ENCODE assay signal across 8 cellular contexts in the genomic region with DNA sequence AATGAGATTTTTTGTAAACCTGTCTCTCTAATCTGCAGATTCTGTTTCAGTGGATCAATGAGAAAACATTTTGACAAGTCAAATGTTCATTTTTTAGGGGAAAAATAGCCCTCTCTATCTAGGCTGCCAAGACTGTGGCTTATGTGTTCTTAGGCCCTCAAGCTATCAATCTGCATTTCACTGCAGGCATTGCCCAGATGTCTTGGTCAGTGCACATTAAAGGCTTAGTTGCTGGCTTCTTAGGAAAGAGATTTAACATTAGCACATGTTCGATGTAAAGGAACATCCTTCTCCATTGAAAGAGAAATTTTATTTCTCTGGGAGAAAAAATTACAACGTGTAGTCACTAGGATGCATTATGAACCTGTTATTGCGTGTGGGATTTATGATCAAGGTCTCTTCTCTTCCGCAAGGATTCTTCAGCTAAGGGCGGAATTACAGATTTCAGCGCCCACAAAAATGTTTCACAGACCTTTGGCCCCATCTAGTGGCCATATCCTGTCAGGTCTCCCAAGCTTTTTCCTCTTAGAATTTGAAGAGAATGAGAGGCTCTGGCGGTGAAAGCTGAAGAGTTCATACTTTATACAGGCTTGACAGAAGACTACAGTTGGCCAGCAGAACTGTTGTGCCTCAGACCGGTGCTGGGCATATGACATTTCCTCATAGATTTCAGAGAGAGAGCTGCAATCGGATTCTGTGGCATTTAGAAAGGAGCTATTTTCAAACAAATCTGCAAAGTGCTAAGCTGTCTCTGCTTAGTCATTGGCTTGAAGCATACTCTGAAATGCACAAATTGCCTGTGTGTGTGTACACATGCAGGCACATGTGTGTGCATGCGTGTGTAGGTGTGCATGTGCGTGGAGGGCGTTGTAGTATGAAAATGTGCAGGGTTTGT.
A peak's percentile ranks its signal among the peaks of the same experiment; 100 is the strongest.
DNase-seq lines count a peak whose midpoint lies in the region; ATAC-seq lines count a peak whose summit lies in the region.

No MANE protein-coding gene starts in this region.

- no peak overlapping the region for H3K18ac ChIP-seq in mesenchymal stem cell (ENCODE audit: low read depth in 1 of 2, low read length in 2 of 2)

- H3K9me3 Mint-ChIP-seq in activated CD4-positive, alpha-beta T cell treated with anti-CD3 and anti-CD28 coated beads, Interleukin-2, amount 10 ng/mL, durations not matched to agents 24 days and 14 days: no peaks in the 10 kb centered on the region
- no peaks in the 10 kb centered on the region for H3K9me3 Mint-ChIP-seq in effector memory CD8-positive, alpha-beta T cell

- H3K4me1 ChIP-seq in mesenchymal stem cell (ENCODE audit: control insufficient read depth, insufficient read depth, low read depth, low read length): peaks cover 8% of the 10 kb centered on the region

- no peak overlapping the region for H2AFZ ChIP-seq in mesenchymal stem cell (ENCODE audit: low read depth, low read length)

- H3K79me1 ChIP-seq in mesenchymal stem cell (replicated peaks; ENCODE audit: low read length, poor library complexity, severe bottlenecking): no peaks in the 10 kb centered on the region

- H2BK12ac ChIP-seq in mesenchymal stem cell (ENCODE audit: low read length in 2 of 2): peak overlapping the region in 1 of 2 experiments; percentile 54

- no peak overlapping the region for H3K4me3 Mint-ChIP-seq in activated CD4-positive, alpha-beta T cell treated with anti-CD3 and anti-CD28 coated beads, Interleukin-2, amount 10 ng/mL, durations not matched to agents 24 days and 14 days
- no peak overlapping the region for H3K4me3 Mint-ChIP-seq in effector memory CD8-positive, alpha-beta T cell

- H3K27me3 Mint-ChIP-seq in activated CD4-positive, alpha-beta T cell treated with anti-CD3 and anti-CD28 coated beads, Interleukin-2, amount 10 ng/mL, durations not matched to agents 24 days and 14 days: peaks cover 19% of the 10 kb centered on the region
- H3K27me3 Mint-ChIP-seq in effector memory CD8-positive, alpha-beta T cell: peaks cover 25 to 30% of the 10 kb centered on the region in 2 donors

- H2AK5ac ChIP-seq in mesenchymal stem cell (ENCODE audit: low read length, severe bottlenecking): no peak overlapping the region

- WGBS in mesenchymal stem cell: 21% methylated on average over 10 of the region's 12 CpGs

- no peak overlapping the region for H4K91ac ChIP-seq in mesenchymal stem cell (ENCODE audit: low read length)

- H3K23ac ChIP-seq in mesenchymal stem cell (ENCODE audit: low read length in 2 of 2): no peak overlapping the region

- H3K27ac ChIP-seq in mesenchymal stem cell (ENCODE audit: low read length, poor library complexity, severe bottlenecking): no peak overlapping the region

- no peaks in the 10 kb centered on the region for H3K36me3 Mint-ChIP-seq in activated CD4-positive, alpha-beta T cell treated with anti-CD3 and anti-CD28 coated beads, Interleukin-2, amount 10 ng/mL, durations not matched to agents 24 days and 14 days (ENCODE audit: low read depth)
- peaks cover 3% of the 10 kb centered on the region for H3K36me3 Mint-ChIP-seq in effector memory CD8-positive, alpha-beta T cell (ENCODE audit: insufficient read depth)

- H3K36me3 ChIP-seq in mesenchymal stem cell (ENCODE audit: control insufficient read depth in 1 of 2, insufficient read depth in 2 of 2, low read depth in 1 of 2, low read length in 2 of 2): no peaks in the 10 kb centered on the region

- intact Hi-C loops in activated CD4-positive, alpha-beta T cell treated with anti-CD3 and anti-CD28 coated beads, Interleukin-2, amount 10 ng/mL, durations not matched to agents 24 days and 14 days (cut with micrococcal nuclease): loop anchor here (2.0 kb wide), 1 partner anchor 190 kb away; no protein-coding TSS in a partner anchor

- peak; percentile 73 for DNase-seq in CD1c-positive myeloid dendritic cell (ENCODE audit: extremely low spot score)
- DNase-seq in GM19240 (ENCODE audit: insufficient read length, low spot score): peak; percentile 41
- DNase-seq in NCI-H510A treated with DMSO at 0.1 percent for 48 hours (lab: John Stamatoyannopoulos, UW): peak; percentile 67
- DNase-seq in activated CD4-positive, alpha-beta T cell treated with anti-CD3 and anti-CD28 coated beads, Interleukin-2, amount 10 ng/mL, durations not matched to agents 24 days and 14 days: peak; percentile 85
- peak; percentile 21 to 35 (median 30) for DNase-seq in effector memory CD8-positive, alpha-beta T cell
- peak; percentile 81 for DNase-seq in mesenchymal stem cell
- DNase-seq in stimulated activated CD8-positive, alpha-beta memory T cell treated with anti-CD3 and anti-CD28 coated beads, Interleukin-7, amount 100 ng/mL, for 24 hours (ENCODE audit: low read depth): peak; percentile 9

- no peak overlapping the region for H2BK15ac ChIP-seq in mesenchymal stem cell (ENCODE audit: low read depth, poor library complexity, severe bottlenecking)

- H3K27ac Mint-ChIP-seq in activated CD4-positive, alpha-beta T cell treated with anti-CD3 and anti-CD28 coated beads, Interleukin-2, amount 10 ng/mL, durations not matched to agents 24 days and 14 days: no peak overlapping the region
- H3K27ac Mint-ChIP-seq in effector memory CD8-positive, alpha-beta T cell: no peak overlapping the region

- H2BK120ac ChIP-seq in mesenchymal stem cell (ENCODE audit: low read depth, low read length): no peak overlapping the region

- H4K8ac ChIP-seq in mesenchymal stem cell (ENCODE audit: low read length): no peak overlapping the region

- no peaks in the 10 kb centered on the region for H3K9me3 ChIP-seq in mesenchymal stem cell (ENCODE audit: control insufficient read depth, low read length)

- no peak overlapping the region for H3K14ac ChIP-seq in mesenchymal stem cell (ENCODE audit: low read length in 2 of 2)

- no peak overlapping the region for H3K4me2 ChIP-seq in mesenchymal stem cell (ENCODE audit: low read length, poor library complexity, severe bottlenecking)

- peak; percentile 81 for ATAC-seq in HG03442 (IDR thresholded peaks at IDR 0.05; ENCODE audit: unreplicated experiment)
- no peak for ATAC-seq in effector memory CD8-positive, alpha-beta T cell (replicated peaks)

- H2BK5ac ChIP-seq in mesenchymal stem cell (ENCODE audit: low read depth, low read length, poor library complexity, severe bottlenecking): no peak overlapping the region

- peaks cover 0 to 35% of the 10 kb centered on the region in 2 experiments for H3K27me3 ChIP-seq in mesenchymal stem cell (ENCODE audit: control insufficient read depth in 1 of 2, insufficient read depth in 1 of 2, low read length in 2 of 2)

- H3K4me1 Mint-ChIP-seq in activated CD4-positive, alpha-beta T cell treated with anti-CD3 and anti-CD28 coated beads, Interleukin-2, amount 10 ng/mL, durations not matched to agents 24 days and 14 days: no peaks in the 10 kb centered on the region
- no peaks in the 10 kb centered on the region for H3K4me1 Mint-ChIP-seq in effector memory CD8-positive, alpha-beta T cell (ENCODE audit: low read depth in 2 of 2)

- H3K4me3 ChIP-seq in mesenchymal stem cell (ENCODE audit: insufficient read depth in 1 of 2, low read depth in 1 of 2, low read length in 2 of 2): no peak overlapping the region

- no peak overlapping the region for H3K4ac ChIP-seq in mesenchymal stem cell (ENCODE audit: low read depth in 1 of 2, low read length in 2 of 2)

- H3K9ac ChIP-seq in mesenchymal stem cell (ENCODE audit: low read length): no peak overlapping the region

Comparison
In these comparisons a context has a peak if more than half of its experiments do, and no peak if none do; other contexts are left out.
1. DNase-seq: peak in every context shown above with its lines; median percentile 85 in activated CD4-positive, alpha-beta T cell treated with anti-CD3 and anti-CD28 coated beads, Interleukin-2, amount 10 ng/mL, durations not matched to agents 24 days and 14 days; 81 in mesenchymal stem cell; 73 in CD1c-positive myeloid dendritic cell; 67 in NCI-H510A treated with DMSO at 0.1 percent for 48 hours; 41 in GM19240; 30 in effector memory CD8-positive, alpha-beta T cell; 9 in stimulated activated CD8-positive, alpha-beta memory T cell treated with anti-CD3 and anti-CD28 coated beads, Interleukin-7, amount 100 ng/mL, for 24 hours.